ENCODE assay signal across 11 cellular contexts in the genomic region with DNA sequence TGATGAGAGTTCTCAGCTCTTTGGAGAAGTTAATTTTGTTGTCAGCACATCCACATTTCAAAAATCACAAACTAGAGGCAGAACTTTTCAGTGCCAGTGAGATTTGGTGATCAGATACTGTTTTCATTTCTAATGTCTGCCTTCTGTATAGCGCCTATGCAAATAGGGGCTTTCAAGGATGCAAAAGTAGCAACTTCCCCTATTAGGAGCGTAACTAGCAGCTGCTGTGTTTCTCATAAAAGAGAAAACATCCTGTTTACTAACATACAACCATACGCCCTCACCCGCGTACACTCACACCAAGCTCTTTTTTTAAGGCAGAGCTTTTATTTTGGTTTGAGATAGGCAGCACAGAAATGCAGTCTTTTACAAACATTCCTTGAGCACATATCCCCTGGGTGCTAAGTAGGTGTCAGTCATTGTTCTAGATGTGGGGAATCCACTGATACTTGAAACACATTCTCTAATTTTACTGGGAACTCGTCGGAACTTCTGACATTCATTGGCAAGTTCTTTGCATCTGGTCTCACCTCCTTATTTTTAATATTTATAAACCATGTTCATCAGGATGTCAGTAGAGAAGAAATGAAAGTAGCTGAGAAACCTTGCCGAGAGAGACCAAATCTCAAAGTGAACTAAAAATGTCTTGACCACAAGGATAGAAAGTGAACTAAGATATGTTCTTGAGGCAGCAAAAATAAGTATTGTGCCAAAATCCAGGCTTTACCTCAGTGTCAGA.
DNase-seq lines count a peak whose midpoint lies in the region; ATAC-seq and TF ChIP-seq lines count a peak whose summit lies in the region.
"Had no signal": no experiment of that assay in that cellular context is flagged by ENCODE, and none has a peak within 500 bp of the region (broad histone marks: within the 10 kb centered on the region; RNA-seq: fewer than 3 reads in every experiment).

No MANE protein-coding gene starts in this region.

- no peaks in the 10 kb centered on the region for H3K79me2 ChIP-seq in GM23248 (ENCODE audit: insufficient read depth)

- CTCF ChIA-PET in activated CD8-positive, alpha-beta T cell treated with anti-CD3 and anti-CD28 coated beads, Interleukin-2, amount 10 ng/mL, durations not matched to agents 7 days and 5 days (lab: Charles Lee): no interaction called here

- no peak for TF ChIP-seq CTCF in fibroblast of pulmonary artery (IDR thresholded peaks at IDR 0.05; ENCODE audit: low read length, missing control alignments)
- no peak for TF ChIP-seq CTCF in ovary (IDR thresholded peaks at IDR 0.05)

- H3K27ac ChIP-seq in GM23248 (no peak overlapping the region), ovary (no peak overlapping the region)

- H3K4me1 ChIP-seq in GM23248 (ENCODE audit: insufficient read depth): peaks cover 5% of the 10 kb centered on the region; the same call in 1 of the 2 replicates
- peaks cover 2% of the 10 kb centered on the region for H3K4me1 ChIP-seq in ovary (ENCODE audit: insufficient read depth)

- DNase-seq in GM23248 (no peak), fibroblast of pulmonary artery (ENCODE audit: low read depth) (peak; percentile 17), AG20443 (ENCODE audit: low spot score) (no peak), CD1c-positive myeloid dendritic cell (ENCODE audit: extremely low spot score) (no peak), ovary (no peak)
- DNase-seq in activated CD8-positive, alpha-beta T cell treated with anti-CD3 and anti-CD28 coated beads, Interleukin-2, amount 10 ng/mL, durations not matched to agents 7 days and 5 days: no peak
- DNase-seq: activated CD4-positive, alpha-beta T cell treated with anti-CD3 and anti-CD28 coated beads for 48 hours; activated naive CD4-positive, alpha-beta T cell treated with anti-CD3 and anti-CD28 coated beads, Interleukin-2, amount 50 U/mL, for 16 hours; CD8-positive, alpha-beta T cell had no signal

- H3K9ac ChIP-seq in GM23248: no peak overlapping the region

- in situ Hi-C loops in GM23248 (cut with MboI): no loop called here

- H3K36me3 Mint-ChIP-seq in activated CD8-positive, alpha-beta T cell treated with anti-CD3 and anti-CD28 coated beads, Interleukin-2, amount 10 ng/mL, durations not matched to agents 7 days and 5 days (ENCODE audit: low read depth): no peaks in the 10 kb centered on the region
- H3K36me3 Mint-ChIP-seq: CD8-positive, alpha-beta T cell had no signal

- no peak for TF ChIP-seq POLR2A in ovary (IDR thresholded peaks at IDR 0.05)

- no peaks in the 10 kb centered on the region for H3K36me3 ChIP-seq in GM23248 (ENCODE audit: low read depth)
- H3K36me3 ChIP-seq in ovary: no peaks in the 10 kb centered on the region

- H4K20me1 ChIP-seq in GM23248 (ENCODE audit: insufficient read depth): no peaks in the 10 kb centered on the region

- POLR2A ChIA-PET in activated CD8-positive, alpha-beta T cell treated with anti-CD3 and anti-CD28 coated beads, Interleukin-2, amount 10 ng/mL, durations not matched to agents 7 days and 5 days (lab: Charles Lee): no interaction called here

- peak overlapping the region; percentile 36 for H2AFZ ChIP-seq in GM23248

- H3K4me3 Mint-ChIP-seq in activated CD8-positive, alpha-beta T cell treated with anti-CD3 and anti-CD28 coated beads, Interleukin-2, amount 10 ng/mL, durations not matched to agents 7 days and 5 days: no peak overlapping the region
- H3K4me3 Mint-ChIP-seq: CD8-positive, alpha-beta T cell had no signal

- H3F3A ChIP-seq in GM23248 (ENCODE audit: insufficient read depth): no peaks in the 10 kb centered on the region

- peak; percentile 70 for ATAC-seq in GM18519 (IDR thresholded peaks at IDR 0.05; ENCODE audit: low FRiP score, unreplicated experiment)
- ATAC-seq in HG03520 (IDR thresholded peaks at IDR 0.05; ENCODE audit: unreplicated experiment): peak; percentile 93
- ATAC-seq in activated CD8-positive, alpha-beta T cell treated with anti-CD3 and anti-CD28 coated beads, Interleukin-2, amount 10 ng/mL, durations not matched to agents 7 days and 5 days: no peak
- ATAC-seq: CD8-positive, alpha-beta T cell had no signal

- H3K27ac Mint-ChIP-seq in activated CD8-positive, alpha-beta T cell treated with anti-CD3 and anti-CD28 coated beads, Interleukin-2, amount 10 ng/mL, durations not matched to agents 7 days and 5 days: no peak overlapping the region
- H3K27ac Mint-ChIP-seq: CD8-positive, alpha-beta T cell had no signal

- WGBS in GM23248 (ENCODE audit: low coverage in 1 of 2, low lambda C conversion rate in 2 of 2, missing lambda C conversion rate in 2 of 2), 2 experiments: 42 to 43% methylated on average over 8 of the region's 8 CpGs
- WGBS in ovary, 3 donors: 32 to 70% (median 38%) methylated on average over 8 of the region's 8 CpGs

- H3K27me3 ChIP-seq in GM23248 (replicated peaks; ENCODE audit: insufficient read depth) (no peaks in the 10 kb centered on the region), ovary (no peaks in the 10 kb centered on the region)

- no peak for TF ChIP-seq EP300 in ovary (IDR thresholded peaks at IDR 0.05)

- no peaks in the 10 kb centered on the region for H3K9me3 Mint-ChIP-seq in activated CD8-positive, alpha-beta T cell treated with anti-CD3 and anti-CD28 coated beads, Interleukin-2, amount 10 ng/mL, durations not matched to agents 7 days and 5 days (ENCODE audit: insufficient read depth)
- H3K9me3 Mint-ChIP-seq: CD8-positive, alpha-beta T cell had no signal

- peak overlapping the region; percentile 9 for H3K4me2 ChIP-seq in GM23248 (ENCODE audit: unreplicated experiment)

- H3K9me2 ChIP-seq in GM23248 (ENCODE audit: insufficient read depth): no peaks in the 10 kb centered on the region

- H3K9me3 ChIP-seq in GM23248 (ENCODE audit: low read depth) (no peaks in the 10 kb centered on the region), ovary (no peaks in the 10 kb centered on the region)

- H3K4me1 Mint-ChIP-seq in activated CD8-positive, alpha-beta T cell treated with anti-CD3 and anti-CD28 coated beads, Interleukin-2, amount 10 ng/mL, durations not matched to agents 7 days and 5 days (ENCODE audit: low read depth): no peaks in the 10 kb centered on the region

- H3K4me3 ChIP-seq in GM23248: peak overlapping the region; percentile 13
- H3K4me3 ChIP-seq in fibroblast of pulmonary artery (replicated peaks; ENCODE audit: low read depth, low read length): peak overlapping the region; percentile 39
- no peak overlapping the region for H3K4me3 ChIP-seq in ovary

- intact Hi-C loops in ovary (cut with DNase I): no loop called here

- H3K27me3 Mint-ChIP-seq in activated CD8-positive, alpha-beta T cell treated with anti-CD3 and anti-CD28 coated beads, Interleukin-2, amount 10 ng/mL, durations not matched to agents 7 days and 5 days (ENCODE audit: low read depth): no peaks in the 10 kb centered on the region
